ENCODE assay signal across 19 cellular contexts in the genomic region with DNA sequence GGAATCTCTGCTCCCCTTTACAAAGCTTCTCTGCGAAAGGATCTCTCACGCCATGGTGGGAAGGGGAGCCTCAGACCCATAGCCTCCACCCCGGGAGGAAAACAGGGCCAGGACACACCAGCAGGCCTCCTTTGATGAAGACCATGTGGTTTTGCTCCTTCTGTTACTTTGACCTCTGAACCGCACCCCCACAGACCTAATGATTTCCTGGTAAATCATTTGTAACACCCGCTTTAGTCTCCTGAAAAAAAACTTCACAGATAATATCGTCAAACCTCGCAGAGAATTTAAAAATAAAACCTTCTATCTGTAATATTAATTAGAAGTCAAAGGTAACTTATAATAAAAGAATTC. TPM values are rescaled to one million over a fixed set of nuclear protein-coding genes. Genes with fewer than 3 reads are reported as not detected.
A peak's percentile ranks its signal among the peaks of the same experiment; 100 is the strongest.
DNase-seq lines count a peak whose midpoint lies in the region; ATAC-seq, FAIRE-seq and TF ChIP-seq lines count a peak whose summit lies in the region.
"Had no signal": no experiment of that assay in that cellular context is flagged by ENCODE, and none has a peak within 500 bp of the region (broad histone marks: within the 10 kb centered on the region; RNA-seq: fewer than 3 reads in every experiment).

No MANE protein-coding gene starts in this region.

- H3K27ac Mint-ChIP-seq in activated naive CD4-positive, alpha-beta T cell treated with anti-CD3 and anti-CD28 coated beads for 36 hours, result no peak overlapping the region
- H3K27ac Mint-ChIP-seq in WTC11 (no peak overlapping the region), glutamatergic neuron (ENCODE audit: unreplicated experiment) (no peak overlapping the region)

- H3K4me1 ChIP-seq in small intestine (ENCODE audit: control insufficient read depth in 2 of 2, insufficient read depth in 1 of 2, low read depth in 1 of 2, low read length in 1 of 2), result no peaks in the 10 kb centered on the region
- H3K4me1 ChIP-seq in psoas muscle, result peaks cover 10% of the 10 kb centered on the region

- peaks cover 11% of the 10 kb centered on the region for H3K4me1 Mint-ChIP-seq in activated naive CD4-positive, alpha-beta T cell treated with anti-CD3 and anti-CD28 coated beads for 36 hours (ENCODE audit: low read depth)
- H3K4me1 Mint-ChIP-seq in WTC11, result peaks cover 38% of the 10 kb centered on the region
- peaks cover 18% of the 10 kb centered on the region for H3K4me1 Mint-ChIP-seq in glutamatergic neuron (ENCODE audit: low read depth, unreplicated experiment)

- intact Hi-C loops in activated naive CD4-positive, alpha-beta T cell treated with anti-CD3 and anti-CD28 coated beads for 36 hours (cut with micrococcal nuclease), result loop anchor here (1.0 to 5.0 kb wide), 8 partner anchors 64 to 929 kb away; a partner anchor contains a TSS
- intact Hi-C loops in psoas muscle (cut with DNase I), result loop anchor here (2.0 to 10.0 kb wide), 3 partner anchors 72 to 264 kb away; no protein-coding TSS in a partner anchor

- no peak for DNase-seq in activated naive CD4-positive, alpha-beta T cell treated with anti-CD3 and anti-CD28 coated beads for 36 hours
- DNase-seq in activated naive CD4-positive, alpha-beta T cell (lab: John Stamatoyannopoulos, UW), result no peak
- DNase-seq in WTC11 (ENCODE audit: low spot score) (no peak), glutamatergic neuron (no peak), small intestine (peak; percentile 65), SIG-M5 treated with dmso at 0.1 percent for 504 hours (lab: John Stamatoyannopoulos, UW; ENCODE audit: unreplicated experiment) (no peak), HCEC 1CT (no peak), psoas muscle (no peak)
- DNase-seq: activated CD8-positive, alpha-beta memory T cell treated with anti-CD3 and anti-CD28 coated beads, Interleukin-2, amount 50 U/mL, for 48 hours; amygdala; hypothalamus; left ventricle myocardium superior; NCI-H2107; SHP77 had no signal

- TF ChIP-seq CTCF in WTC11 (IDR thresholded peaks at IDR 0.05), result no peak
- TF ChIP-seq CTCF in glutamatergic neuron (IDR thresholded peaks at IDR 0.05; ENCODE audit: partially characterized antibody, unreplicated experiment), result no peak
- TF ChIP-seq CTCF in psoas muscle (IDR thresholded peaks at IDR 0.05), result no peak

- H3K36me3 ChIP-seq in small intestine (ENCODE audit: control insufficient read depth in 2 of 2, insufficient read depth in 2 of 2, low read length in 2 of 2) (no peaks in the 10 kb centered on the region), psoas muscle (ENCODE audit: insufficient read depth in 1 of 2, low read depth in 1 of 2) (no peaks in the 10 kb centered on the region)
- H3K36me3 ChIP-seq: MG63 had no signal

- H3K9me3 Mint-ChIP-seq in activated naive CD4-positive, alpha-beta T cell treated with anti-CD3 and anti-CD28 coated beads for 36 hours, result no peaks in the 10 kb centered on the region
- H3K9me3 Mint-ChIP-seq in WTC11 (no peaks in the 10 kb centered on the region), glutamatergic neuron (ENCODE audit: unreplicated experiment) (peaks cover 14% of the 10 kb centered on the region)

- H3K36me3 Mint-ChIP-seq in activated naive CD4-positive, alpha-beta T cell treated with anti-CD3 and anti-CD28 coated beads for 36 hours (ENCODE audit: low read depth), result no peaks in the 10 kb centered on the region
- H3K36me3 Mint-ChIP-seq in WTC11 (no peaks in the 10 kb centered on the region), glutamatergic neuron (ENCODE audit: unreplicated experiment) (no peaks in the 10 kb centered on the region)

- no peaks in the 10 kb centered on the region for H3K9me3 ChIP-seq in small intestine (ENCODE audit: control insufficient read depth, low read depth)
- no peaks in the 10 kb centered on the region for H3K9me3 ChIP-seq in psoas muscle
- H3K9me3 ChIP-seq: MG63 had no signal

- WGBS in small intestine, 3 donors, result 38 to 72% (median 48%) methylated on average over 7 of the region's 7 CpGs
- 91 to 94% (median 92%) methylated on average over 7 of the region's 7 CpGs for WGBS in psoas muscle, 3 donors

- CTCF ChIA-PET in activated naive CD4-positive, alpha-beta T cell treated with anti-CD3 and anti-CD28 coated beads for 36 hours (lab: Charles Lee), result interaction anchor here (0.7 to 5.3 kb wide), 6 partner anchors 12 to 399 kb away, joined by 3 to 75 read pairs (median 20); a partner anchor contains a TSS
- CTCF ChIA-PET in WTC11 (lab: Charles Lee), result interaction anchor here (1.0 to 4.2 kb wide), 11 partner anchors 9 to 263 kb away, joined by 3 to 37 read pairs (median 5); a partner anchor contains a TSS

- peak overlapping the region; percentile 48 for H3K4me3 Mint-ChIP-seq in activated naive CD4-positive, alpha-beta T cell treated with anti-CD3 and anti-CD28 coated beads for 36 hours
- H3K4me3 Mint-ChIP-seq in WTC11 (peak overlapping the region; percentile 69), glutamatergic neuron (ENCODE audit: unreplicated experiment) (peak overlapping the region; percentile 83)

- peaks cover 18% of the 10 kb centered on the region for H3K27me3 Mint-ChIP-seq in activated naive CD4-positive, alpha-beta T cell treated with anti-CD3 and anti-CD28 coated beads for 36 hours (ENCODE audit: low read depth)
- peaks cover 34% of the 10 kb centered on the region for H3K27me3 Mint-ChIP-seq in WTC11 (ENCODE audit: low read depth)
- peaks cover 10% of the 10 kb centered on the region for H3K27me3 Mint-ChIP-seq in glutamatergic neuron (ENCODE audit: unreplicated experiment)

- POLR2A ChIA-PET in WTC11 (lab: Charles Lee), result no interaction called here

- H3K4me3 ChIP-seq in small intestine (ENCODE audit: low read depth in 1 of 2, low read length in 2 of 2) (no peak overlapping the region), psoas muscle (no peak overlapping the region)

- H3K27ac ChIP-seq in small intestine (ENCODE audit: low read depth in 1 of 2, low read length in 1 of 2), result no peak overlapping the region
- no peak overlapping the region for H3K27ac ChIP-seq in psoas muscle
- H3K27ac ChIP-seq: coronary artery, parathyroid adenoma had no signal

- ATAC-seq in WTC11, result no peak
- no peak for ATAC-seq in psoas muscle

- H3K27me3 ChIP-seq in small intestine (ENCODE audit: control insufficient read depth in 2 of 2, insufficient read depth in 2 of 2, low read length in 2 of 2) (peaks cover 0 to 4% of the 10 kb centered on the region in 2 donors), psoas muscle (ENCODE audit: insufficient read depth in 3 of 3, low read length in 2 of 3) (no peaks in the 10 kb centered on the region)
- H3K27me3 ChIP-seq: MG63 had no signal

- no peak for FAIRE-seq in small intestine (lab: Jason Lieb, UNC)
- FAIRE-seq: TTC549 had no signal

TF ChIP-seq in WTC11, 78 proteins besides CTCF, POLR2A, EP300 and RAD21 (continues in another document):
- TF ChIP-seq ZNF416 (CRISPR knock-in tag; IDR thresholded peaks at IDR 0.05) (no peak), MYBL2 (CRISPR knock-in tag; IDR thresholded peaks at IDR 0.05) (no peak)
- TF ChIP-seq, protein P1, sequence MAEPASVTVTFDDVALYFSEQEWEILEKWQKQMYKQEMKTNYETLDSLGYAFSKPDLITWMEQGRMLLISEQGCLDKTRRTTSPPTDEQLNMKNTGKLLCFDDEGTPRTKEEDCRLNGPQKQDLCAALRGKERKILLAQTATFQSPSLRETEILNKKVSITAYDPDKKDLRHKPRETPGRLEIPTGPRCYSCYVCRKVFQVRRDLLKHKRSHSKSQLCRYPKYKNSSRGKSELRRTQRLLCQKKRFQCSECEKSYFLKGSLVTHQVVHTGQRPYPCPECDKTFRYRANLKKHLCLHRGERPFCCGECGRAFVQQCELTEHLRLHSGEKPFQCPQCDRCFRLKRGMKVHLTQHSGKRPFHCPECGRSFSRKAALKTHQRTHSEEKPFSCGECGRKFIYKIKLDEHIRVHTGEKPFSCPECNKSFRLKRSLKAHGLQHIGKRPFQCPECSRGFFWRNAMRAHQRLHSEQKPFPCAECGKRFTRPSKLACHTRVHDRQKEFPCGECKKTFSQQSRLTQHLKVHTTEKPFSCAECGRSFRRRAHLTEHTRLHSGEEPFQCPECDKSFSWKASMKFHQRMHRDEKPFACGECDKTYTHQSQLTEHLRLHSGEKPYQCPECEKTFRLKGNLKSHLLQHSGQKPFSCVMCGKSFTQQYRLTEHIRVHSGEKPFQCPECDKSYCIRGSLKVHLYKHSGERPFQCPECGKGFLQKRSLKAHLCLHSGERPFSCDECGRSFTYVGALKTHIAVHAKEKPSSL (CRISPR knock-in tag; conservative IDR thresholded peaks at IDR 0.05), result no peak
- TF ChIP-seq, protein P2, sequence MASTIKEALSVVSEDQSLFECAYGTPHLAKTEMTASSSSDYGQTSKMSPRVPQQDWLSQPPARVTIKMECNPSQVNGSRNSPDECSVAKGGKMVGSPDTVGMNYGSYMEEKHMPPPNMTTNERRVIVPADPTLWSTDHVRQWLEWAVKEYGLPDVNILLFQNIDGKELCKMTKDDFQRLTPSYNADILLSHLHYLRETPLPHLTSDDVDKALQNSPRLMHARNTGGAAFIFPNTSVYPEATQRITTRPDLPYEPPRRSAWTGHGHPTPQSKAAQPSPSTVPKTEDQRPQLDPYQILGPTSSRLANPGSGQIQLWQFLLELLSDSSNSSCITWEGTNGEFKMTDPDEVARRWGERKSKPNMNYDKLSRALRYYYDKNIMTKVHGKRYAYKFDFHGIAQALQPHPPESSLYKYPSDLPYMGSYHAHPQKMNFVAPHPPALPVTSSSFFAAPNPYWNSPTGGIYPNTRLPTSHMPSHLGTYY (CRISPR knock-in tag; IDR thresholded peaks at IDR 0.05), result no peak

RNA-seq across cellular contexts. Expression of a gene that starts 18.3 kb away (rescaled TPM):
- total RNA-seq in activated naive CD4-positive, alpha-beta T cell treated with anti-CD3 and anti-CD28 coated beads for 36 hours, result not detected
- total RNA-seq in WTC11 (2021) (0.09 to 0.14 TPM in 2 of 3 replicates, not detected in the other), glutamatergic neuron (ENCODE audit: unreplicated experiment) (not detected), psoas muscle (under 1 TPM in 1 of 4 donors, not detected in 3; 0.13 TPM)
- polyA plus RNA-seq in small intestine (not detected), psoas muscle (under 1 TPM in 1 of 3 donors, not detected in 2; 0.03 TPM)
- total RNA-seq: fibroblast of lung had no signal
- polyA plus RNA-seq: fibroblast of lung had no signal

RNA-seq across cellular contexts. Expression of a gene that starts 36.7 kb away (rescaled TPM):
- not detected for total RNA-seq in activated naive CD4-positive, alpha-beta T cell treated with anti-CD3 and anti-CD28 coated beads for 36 hours
- total RNA-seq in WTC11 (2021), result 0.07 to 0.11 TPM (median 0.11 TPM) in 3 replicates
- not detected for total RNA-seq in glutamatergic neuron (ENCODE audit: unreplicated experiment)
- polyA plus RNA-seq in small intestine, result under 1 TPM in 1 of 3 donors, not detected in 2; 0.01 TPM
- under 1 TPM in 2 of 4 donors, not detected in 2; 0.04 to 0.09 TPM for total RNA-seq in psoas muscle
- under 1 TPM in 1 of 3 donors, not detected in 2; 0.01 TPM for polyA plus RNA-seq in psoas muscle
